ENCODE assay signal across 7 cellular contexts in genomic region chr22:41447435-41448188, GRCh38. TPM values are rescaled to one million over a fixed set of nuclear protein-coding genes. Genes with fewer than 3 reads are reported as not detected.
A peak's percentile ranks its signal among the peaks of the same experiment; 100 is the strongest.
DNase-seq lines count a peak whose midpoint lies in the region; ATAC-seq lines count a peak whose summit lies in the region.

No MANE protein-coding gene starts in this region.

- ATAC-seq in GM19035 (IDR thresholded peaks at IDR 0.05; ENCODE audit: unreplicated experiment): peak; percentile 13
- peak; percentile 6 to 7 for ATAC-seq in activated CD4-positive, CD25-positive, alpha-beta regulatory T cell treated with anti-CD3 and anti-CD28 coated beads, Interleukin-2, amount 50 U/mL, for 24 hours
- ATAC-seq in HG02884 (IDR thresholded peaks at IDR 0.05; ENCODE audit: unreplicated experiment): no peak

- peak; percentile 35 for DNase-seq in NCI-H2196 treated with DMSO at 0.1 percent for 48 hours (lab: John Stamatoyannopoulos, UW; ENCODE audit: unreplicated experiment)
- DNase-seq in cerebellum (ENCODE audit: low spot score): peak; percentile 64
- DNase-seq in kidney tubule cell (ENCODE audit: low spot score): peak; percentile 70
- DNase-seq in stimulated activated CD4-positive, alpha-beta T cell treated with anti-CD3 and anti-CD28 coated beads, Interleukin-15, amount 100 ng/mL, for 1 hour (ENCODE audit: low read depth in 1 of 2, low spot score in 1 of 2): peak; percentile 33 to 51

RNA-seq across cellular contexts. Expression of gene TOB2, which starts 1.0 kb away (rescaled TPM):
- 22.4 TPM for total RNA-seq in cerebellum

RNA-seq across cellular contexts. Expression of gene PHF5A, which starts 20.9 kb away (rescaled TPM):
- total RNA-seq in cerebellum: 31.0 TPM

RNA-seq across cellular contexts. Expression of gene ACO2, which starts 21.3 kb away (rescaled TPM):
- total RNA-seq in cerebellum: 64.5 TPM
